Comparison of ENCODE assay signal across 11 cellular contexts in genomic region chr18:35131387-35132283, GRCh38.
DNase-seq lines count a peak whose midpoint lies in the region; ATAC-seq and TF ChIP-seq lines count a peak whose summit lies in the region.
"Had no signal": no experiment of that assay in that cellular context is flagged by ENCODE, and none has a peak within 500 bp of the region (broad histone marks: within the 10 kb centered on the region; RNA-seq: fewer than 3 reads in every experiment).

No MANE protein-coding gene starts in this region.

- H4K5ac ChIP-seq in IMR-90 (ENCODE audit: low read depth, low read length), result no peak overlapping the region

- peaks cover 9% of the 10 kb centered on the region; the same call in 1 of the 2 replicates for H3K9me1 ChIP-seq in IMR-90 (ENCODE audit: insufficient read depth, low read length)

- H2AK9ac ChIP-seq in IMR-90 (replicated peaks; ENCODE audit: low read depth, low read length, poor library complexity), result no peak overlapping the region

- H3K9me3 ChIP-seq in IMR-90 (ENCODE audit: control insufficient read depth, insufficient read depth, low read length), result no peaks in the 10 kb centered on the region
- H3K9me3 ChIP-seq in psoas muscle, result no peaks in the 10 kb centered on the region
- H3K9me3 ChIP-seq: BE2C, mucosa of descending colon had no signal

- no peaks in the 10 kb centered on the region for H3K27me3 ChIP-seq in IMR-90 (ENCODE audit: control insufficient read depth, insufficient read depth, low read length)
- no peaks in the 10 kb centered on the region for H3K27me3 ChIP-seq in psoas muscle (ENCODE audit: insufficient read depth in 3 of 3, low read length in 2 of 3)
- H3K27me3 ChIP-seq: BE2C had no signal

- H3K18ac ChIP-seq in IMR-90 (ENCODE audit: low read depth, low read length), result no peak overlapping the region

- DNase-seq in IMR-90, result peak; percentile 24
- DNase-seq in central memory CD8-positive, alpha-beta T cell (ENCODE audit: low spot score in 2 of 2), result no peak
- peak; percentile 61 to 80 for DNase-seq in hippocampal formation (lab: John Stamatoyannopoulos, UW)
- DNase-seq in psoas muscle, result no peak
- DNase-seq in GM13977 (ENCODE audit: low spot score), result no peak
- DNase-seq in activated CD4-positive, alpha-beta T cell treated with anti-CD3 and anti-CD28 coated beads for 48 hours, result no peak
- DNase-seq: BE2C, mucosa of descending colon had no signal

- H3K14ac ChIP-seq in IMR-90 (replicated peaks; ENCODE audit: low read depth, low read length), result no peak overlapping the region

- H3K56ac ChIP-seq in IMR-90 (ENCODE audit: extremely low read depth, insufficient read depth, low read length), result no peak overlapping the region

- no peak overlapping the region for H2BK15ac ChIP-seq in IMR-90 (ENCODE audit: low read depth, low read length)

- peak overlapping the region; percentile 80 for H3K27ac Mint-ChIP-seq in central memory CD8-positive, alpha-beta T cell (ENCODE audit: low read depth)

- no peak overlapping the region for H2AFZ ChIP-seq in IMR-90 (replicated peaks; ENCODE audit: low read length, poor library complexity)

- H3K4me2 ChIP-seq in IMR-90 (ENCODE audit: low read depth, low read length), result no peak overlapping the region

- H3K23ac ChIP-seq in IMR-90 (ENCODE audit: low read depth, low read length), result no peak overlapping the region

- H4K8ac ChIP-seq in IMR-90 (ENCODE audit: low read depth in 2 of 2, low read length in 2 of 2), result no peak overlapping the region

- H2BK120ac ChIP-seq in IMR-90 (ENCODE audit: low read depth, low read length), result no peak overlapping the region

- no peak for ATAC-seq in IMR-90 (ENCODE audit: low read depth)
- ATAC-seq in central memory CD8-positive, alpha-beta T cell (replicated peaks; ENCODE audit: extremely low read depth, poor library complexity, severe bottlenecking), result no peak
- ATAC-seq in psoas muscle, result peak; percentile 57 to 89 (median 82)
- no peak for ATAC-seq in HG02678 (IDR thresholded peaks at IDR 0.05; ENCODE audit: unreplicated experiment)
- no peak for ATAC-seq in GM21786 (IDR thresholded peaks at IDR 0.05; ENCODE audit: unreplicated experiment)
- ATAC-seq: mucosa of descending colon had no signal

- peaks cover 43% of the 10 kb centered on the region for H3K36me3 Mint-ChIP-seq in central memory CD8-positive, alpha-beta T cell (ENCODE audit: insufficient read depth)

- no peak for TF ChIP-seq RAD21 in IMR-90 (IDR thresholded peaks at IDR 0.05; ENCODE audit: low read length)

- no peaks in the 10 kb centered on the region for H4K20me1 ChIP-seq in IMR-90 (ENCODE audit: insufficient read depth, low read length)

- no peaks in the 10 kb centered on the region for H3K79me1 ChIP-seq in IMR-90 (ENCODE audit: low read depth in 1 of 2, low read length in 2 of 2)

- H2BK20ac ChIP-seq in IMR-90 (ENCODE audit: low read depth, low read length), result no peak overlapping the region

- dilution Hi-C loops in IMR-90 (cut with HindIII; ENCODE audit: low sequenced_read_pairs, unreplicated experiment), result no loop called here

- in situ Hi-C loops in IMR-90 (cut with MboI; ENCODE audit: low sequenced_read_pairs) (no loop called here), GM13977 (cut with MboI; ENCODE audit: low pct_unique_long_range_greater_than_20kb, low sequenced_read_pairs, unreplicated experiment) (no loop called here)

- POLR2A ChIA-PET in IMR-90 (lab: Charles Lee; ENCODE audit: unreplicated experiment), result no interaction called here

- H3K4me1 ChIP-seq in IMR-90 (ENCODE audit: control insufficient read depth, insufficient read depth, low read length), result no peaks in the 10 kb centered on the region
- peaks cover 12% of the 10 kb centered on the region for H3K4me1 ChIP-seq in psoas muscle
- H3K4me1 ChIP-seq: BE2C had no signal

- no peaks in the 10 kb centered on the region for H3K27me3 Mint-ChIP-seq in central memory CD8-positive, alpha-beta T cell

- H3K27ac ChIP-seq in IMR-90 (ENCODE audit: insufficient read depth, low read length) (no peak overlapping the region), psoas muscle (peak overlapping the region; percentile 58)
- H3K27ac ChIP-seq: epithelial cell of prostate had no signal

- H3K36me3 ChIP-seq in IMR-90 (ENCODE audit: control insufficient read depth, insufficient read depth, low read length) (peaks cover 4% of the 10 kb centered on the region; the same call in 1 of the 2 replicates), psoas muscle (ENCODE audit: insufficient read depth in 1 of 2, low read depth in 1 of 2) (peaks cover 7 to 96% of the 10 kb centered on the region in 2 donors)

- no peak for TF ChIP-seq CTCF in IMR-90 (conservative IDR thresholded peaks at IDR 0.05; ENCODE audit: low read depth, low read length)
- TF ChIP-seq CTCF in psoas muscle (IDR thresholded peaks at IDR 0.05), result no peak
- no peak for TF ChIP-seq CTCF in GM13977 (IDR thresholded peaks at IDR 0.05; ENCODE audit: extremely low read depth, insufficient read depth, missing control alignments)

- H3K4me3 ChIP-seq in IMR-90 (ENCODE audit: insufficient read depth, low read depth, low read length) (no peak overlapping the region), psoas muscle (no peak overlapping the region)
- H3K4me3 ChIP-seq: mucosa of descending colon had no signal

- H3K4me1 Mint-ChIP-seq in central memory CD8-positive, alpha-beta T cell, result peaks cover 9% of the 10 kb centered on the region

- no peak overlapping the region for H3K9ac ChIP-seq in IMR-90 (ENCODE audit: low read depth, low read length)

- H3K4me3 Mint-ChIP-seq in central memory CD8-positive, alpha-beta T cell, result no peak overlapping the region

- WGBS in IMR-90 (ENCODE audit: extremely low coverage in 2 of 2, insufficient read length in 1 of 2), 2 experiments, result 90% methylated on average over 2 of the region's 13 CpGs; no CpG with 5 or more reads in 1 of the 2 experiments
- 40 to 64% (median 42%) methylated on average over 13 of the region's 13 CpGs for WGBS in psoas muscle, 3 donors

- no peak overlapping the region for H4K91ac ChIP-seq in IMR-90 (ENCODE audit: insufficient read depth, low read depth, low read length)

- no TSS peak for BruUV-seq in IMR-90 (replicated peaks; lab: Mats Ljungman, UMichigan)

- no peak overlapping the region for H2AK5ac ChIP-seq in IMR-90 (ENCODE audit: low read depth, low read length)

- H3K9me3 Mint-ChIP-seq in central memory CD8-positive, alpha-beta T cell, result no peaks in the 10 kb centered on the region

- CTCF ChIA-PET in IMR-90 (lab: Yijun Ruan, JAX), result no interaction called here

- TF ChIP-seq POLR2A in IMR-90 (IDR thresholded peaks at IDR 0.05; ENCODE audit: low read depth, low read length), result no peak

- no peak overlapping the region for H3K4ac ChIP-seq in IMR-90 (ENCODE audit: low read depth, low read length)

- no peak overlapping the region for H2BK5ac ChIP-seq in IMR-90 (ENCODE audit: low read depth, low read length, poor library complexity, severe bottlenecking)

- intact Hi-C loops in IMR-90 (cut with micrococcal nuclease), result no loop called here
- intact Hi-C loops in psoas muscle (cut with DNase I), result no loop called here

TF ChIP-seq in IMR-90, 13 proteins besides CTCF, POLR2A, EP300 and RAD21:
- TF ChIP-seq RFX5 (IDR thresholded peaks at IDR 0.05; ENCODE audit: low read depth, low read length) (no peak), MAFK (IDR thresholded peaks at IDR 0.05; ENCODE audit: low read depth, low read length) (no peak), MXI1 (IDR thresholded peaks at IDR 0.05; ENCODE audit: borderline replicate concordance, low read depth, low read length) (no peak), ELK1 (IDR thresholded peaks at IDR 0.05; ENCODE audit: borderline replicate concordance, low read depth, low read length) (no peak), MAZ (IDR thresholded peaks at IDR 0.05; ENCODE audit: borderline replicate concordance, low read depth, low read length) (no peak), RCOR1 (IDR thresholded peaks at IDR 0.05; ENCODE audit: insufficient replicate concordance, low read length) (no peak), SMC3 (IDR thresholded peaks at IDR 0.05; ENCODE audit: low read depth, low read length) (no peak), NFE2L2 (IDR thresholded peaks at IDR 0.05; ENCODE audit: low read depth, low read length) (no peak), USF2 (IDR thresholded peaks at IDR 0.05; ENCODE audit: low read depth, low read length) (no peak), CHD1 (IDR thresholded peaks at IDR 0.05; ENCODE audit: low read depth, low read length) (no peak), BHLHE40 (IDR thresholded peaks at IDR 0.05; ENCODE audit: low read depth, low read length) (no peak), FOS (IDR thresholded peaks at IDR 0.05; ENCODE audit: low read depth, low read length) (no peak), CEBPB (IDR thresholded peaks at IDR 0.05; ENCODE audit: low read depth, low read length) (no peak)

Comparison
In these comparisons a context has a peak if more than half of its experiments do, and no peak if none do; other contexts are left out.
1. ATAC-seq: peak in psoas muscle (4 of 4); none in IMR-90 (single experiment), central memory CD8-positive, alpha-beta T cell (single experiment), HG02678 (single experiment) and GM21786 (single experiment).
2. DNase-seq: peak in IMR-90 (single experiment) and hippocampal formation (2 of 2); none in central memory CD8-positive, alpha-beta T cell (0 of 2), psoas muscle (0 of 2), GM13977 (single experiment) and activated CD4-positive, alpha-beta T cell treated with anti-CD3 and anti-CD28 coated beads for 48 hours (single experiment).